Comparison of ENCODE assay signal across 8 cellular contexts in genomic region chr17:18625509-18626104, GRCh38. TPM values are rescaled to one million over a fixed set of nuclear protein-coding genes. Genes with fewer than 3 reads are reported as not detected.
DNase-seq lines count a peak whose midpoint lies in the region; ATAC-seq, FAIRE-seq and TF ChIP-seq lines count a peak whose summit lies in the region.
"Not testable (repeated sequence)": the region's sequence is repeated elsewhere in the genome, so short reads cannot be mapped to it uniquely, and the experiment has no call there.

No MANE protein-coding gene starts in this region.

- H3K27me3 ChIP-seq in gastrocnemius medialis: not testable (repeated sequence)

- peaks cover 4 to 19% (median 11%) of the 10 kb centered on the region in 3 donors for H3K27me3 Mint-ChIP-seq in immature natural killer cell (ENCODE audit: low read depth in 3 of 3)

- H3K4me1 Mint-ChIP-seq in immature natural killer cell: peaks cover 17 to 18% of the 10 kb centered on the region in 2 donors

- DNase-seq in NCI-H69 (lab: John Stamatoyannopoulos, UW) (peak; percentile 66), cardiac fibroblast (ENCODE audit: low read depth in 2 of 2) (peak; percentile 74 to 85), immature natural killer cell (peak; percentile 94 to 96 (median 95)), gastrocnemius medialis (peak; percentile 85 to 93), urothelium cell line (ENCODE audit: low spot score) (peak; percentile 50)
- DNase-seq in activated CD4-positive, alpha-beta T cell treated with anti-CD3 and anti-CD28 coated beads for 4 hours: peak; percentile 91 to 92

- H3K27ac Mint-ChIP-seq in immature natural killer cell: peak overlapping the region; percentile 61 to 94 (median 86)

- intact Hi-C loops in gastrocnemius medialis (cut with DNase I; ENCODE audit: low total_unique reads): not testable (repeated sequence)

- TF ChIP-seq CTCF in cardiac fibroblast (IDR thresholded peaks at IDR 0.05; ENCODE audit: low read depth, low read length) (peak; percentile 86), gastrocnemius medialis (IDR thresholded peaks at IDR 0.05 in 4 of 5, conservative IDR thresholded peaks at IDR 0.05 in 1 of 5) (peak; percentile 89 to 98 (median 96))

- peak; percentile 96 for FAIRE-seq in urothelium cell line (lab: Jason Lieb, UNC)

- in situ Hi-C loops in gastrocnemius medialis (cut with MboI; ENCODE audit: low sequenced_read_pairs in 4 of 4): not testable (repeated sequence)

- TF ChIP-seq POLR2A in gastrocnemius medialis (IDR thresholded peaks at IDR 0.05): peak; percentile 42 to 47

- H3K9me3 ChIP-seq in gastrocnemius medialis: not testable (repeated sequence)

- ATAC-seq in GM18519 (IDR thresholded peaks at IDR 0.05; ENCODE audit: low FRiP score, unreplicated experiment) (peak; percentile 68), HG03175 (IDR thresholded peaks at IDR 0.05; ENCODE audit: unreplicated experiment) (peak; percentile 79), gastrocnemius medialis (peak; percentile 94 to 99)

- H3K4me3 ChIP-seq in cardiac fibroblast (replicated peaks in 1 of 2; ENCODE audit: low read depth in 2 of 2, low read length in 2 of 2) (peak overlapping the region; percentile 29 to 52), gastrocnemius medialis (peak overlapping the region; percentile 34 to 60 (median 56))

- not testable (repeated sequence) for H3K36me3 ChIP-seq in gastrocnemius medialis

- H3K4me3 Mint-ChIP-seq in immature natural killer cell: peak overlapping the region; percentile 82 to 94 (median 89)

- H3K36me3 Mint-ChIP-seq in immature natural killer cell: not testable (repeated sequence)

- H3K9me3 Mint-ChIP-seq in immature natural killer cell: not testable (repeated sequence)

- H3K27ac ChIP-seq in gastrocnemius medialis: peak overlapping the region; percentile 58 to 85 (median 73)

- H3K4me1 ChIP-seq in gastrocnemius medialis: not testable (repeated sequence)

RNA-seq across cellular contexts. Expression of gene TBC1D28, which starts 18.6 kb away (rescaled TPM):
- not detected for polyA plus RNA-seq in immature natural killer cell
- total RNA-seq in gastrocnemius medialis: not detected

RNA-seq across cellular contexts. Expression of gene FOXO3B, which starts 56.5 kb away (rescaled TPM):
- polyA plus RNA-seq in immature natural killer cell: 1 to 10 TPM in 1 of 3 donors, not detected in 2; 4.3 TPM
- total RNA-seq in gastrocnemius medialis: 10 to 100 TPM in 1 of 4 donors, 1 to 10 TPM in 3; 2.3 to 10.7 (median 4.8) TPM

Comparison
In these comparisons a context has a peak if more than half of its experiments do, and no peak if none do; other contexts are left out.
1. Peak in every context shown above with its lines: DNase-seq, ATAC-seq, H3K4me3 ChIP-seq and H3K27ac ChIP-seq.